ENCODE assay signal across 1 cellular context in the genomic region with DNA sequence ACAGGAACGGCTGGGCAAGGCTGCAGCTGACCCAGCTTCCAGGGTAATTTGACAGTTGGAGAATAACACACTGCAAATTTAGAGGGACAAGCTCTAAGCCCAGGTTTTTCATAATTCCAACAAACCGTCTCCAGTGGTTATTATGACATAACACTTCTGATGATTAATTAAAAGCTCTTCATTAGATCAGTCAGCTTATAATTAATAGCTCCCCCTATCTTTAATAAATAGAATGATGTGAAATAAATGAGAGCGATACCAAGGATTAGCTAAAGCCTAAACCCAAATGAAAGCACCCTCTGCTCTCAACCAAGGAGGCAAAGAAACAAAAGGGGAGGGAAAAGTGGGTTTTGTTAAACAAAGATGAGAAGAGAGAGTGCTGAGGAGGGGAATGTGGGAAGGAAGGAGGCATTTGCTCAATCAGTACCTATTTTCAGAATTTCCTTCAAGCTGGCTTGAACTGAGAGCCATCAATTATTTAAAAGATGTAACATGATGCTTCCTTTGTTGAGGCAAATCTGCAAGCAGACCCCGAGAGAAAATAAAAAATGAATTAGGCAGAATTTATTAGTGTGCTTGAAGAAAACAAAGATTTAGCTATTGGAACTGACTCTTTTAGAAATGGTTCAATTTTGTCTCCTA.
TF ChIP-seq lines count a peak whose summit lies in the region.

No MANE protein-coding gene starts in this region.

TF ChIP-seq in WTC11, 78 proteins besides CTCF, POLR2A, EP300 and RAD21 (continued from another document):
- TF ChIP-seq, protein P1, sequence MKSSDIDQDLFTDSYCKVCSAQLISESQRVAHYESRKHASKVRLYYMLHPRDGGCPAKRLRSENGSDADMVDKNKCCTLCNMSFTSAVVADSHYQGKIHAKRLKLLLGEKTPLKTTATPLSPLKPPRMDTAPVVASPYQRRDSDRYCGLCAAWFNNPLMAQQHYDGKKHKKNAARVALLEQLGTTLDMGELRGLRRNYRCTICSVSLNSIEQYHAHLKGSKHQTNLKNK (CRISPR knock-in tag; IDR thresholded peaks at IDR 0.05), result no peak
- no peak for TF ChIP-seq EMX1 (CRISPR knock-in tag; IDR thresholded peaks at IDR 0.05)
- no peak for TF ChIP-seq NFE2L1 (CRISPR knock-in tag; IDR thresholded peaks at IDR 0.05)
- no peak for TF ChIP-seq SMAD3 (CRISPR knock-in tag; IDR thresholded peaks at IDR 0.05; ENCODE audit: borderline replicate concordance)
